Comparison of ENCODE assay signal across 8 cellular contexts in genomic region chr20:3767434-3768341, GRCh38. TPM values are rescaled to one million over a fixed set of nuclear protein-coding genes. Genes with fewer than 3 reads are reported as not detected.
DNase-seq lines count a peak whose midpoint lies in the region; ATAC-seq and TF ChIP-seq lines count a peak whose summit lies in the region.

ADISSP (minus strand) TSS chr20:3767753; CDS start chr20:3760100, 7,653 bp downstream.

- H3K27ac ChIP-seq in spleen: peak within 1 kb of the TSS; percentile 85 to 97 (median 91)

- H3K27ac Mint-ChIP-seq in central memory CD8-positive, alpha-beta T cell (ENCODE audit: low read depth): peak within 1 kb of the TSS; percentile 91

- intact Hi-C loops in spleen (cut with DNase I; ENCODE audit: low total_unique reads): no loop called here

- H3K4me3 ChIP-seq in spleen: peak within 1 kb of the TSS; percentile 63 to 98 (median 82)

- H3K4me1 ChIP-seq in spleen: peaks cover 12 to 71% (median 45%) of the 10 kb centered on the region in 6 donors

- no peaks in the 10 kb centered on the region for H3K9me3 ChIP-seq in spleen

- H3K9me3 Mint-ChIP-seq in central memory CD8-positive, alpha-beta T cell: no peaks in the 10 kb centered on the region

- 0 to 1% (median 1%) methylated on average over 43 to 80 of the region's 80 CpGs for WGBS in spleen, 5 donors

- ATAC-seq in GM19025 (IDR thresholded peaks at IDR 0.05; ENCODE audit: low read depth, unreplicated experiment) (peak; percentile 97), HG03342 (IDR thresholded peaks at IDR 0.05; ENCODE audit: unreplicated experiment) (peak; percentile 93)
- peak; percentile 87 for ATAC-seq in central memory CD8-positive, alpha-beta T cell (replicated peaks; ENCODE audit: extremely low read depth, poor library complexity, severe bottlenecking)

- H3K4me3 Mint-ChIP-seq in central memory CD8-positive, alpha-beta T cell: peak within 1 kb of the TSS; percentile 76

- H3K36me3 Mint-ChIP-seq in central memory CD8-positive, alpha-beta T cell (ENCODE audit: insufficient read depth): peaks cover 13% of the 10 kb centered on the region

- peaks cover 30% of the 10 kb centered on the region for H3K4me1 Mint-ChIP-seq in central memory CD8-positive, alpha-beta T cell

- DNase-seq in AG20443 (ENCODE audit: low spot score) (peak; percentile 99), NCI-H446 (lab: John Stamatoyannopoulos, UW) (peak; percentile 97 to 99), inferior parietal cortex (ENCODE audit: extremely low spot score) (peak; percentile 97), spleen (peak; percentile 100)
- DNase-seq in activated CD4-positive, CD25-positive, alpha-beta regulatory T cell treated with anti-CD3 and anti-CD28 coated beads, Interleukin-2, amount 50 U/mL, for 16 hours (ENCODE audit: low read depth, low spot score): peak; percentile 93
- DNase-seq in central memory CD8-positive, alpha-beta T cell (ENCODE audit: low spot score in 2 of 2): peak; percentile 89 to 94

- TF ChIP-seq POLR2A in spleen (IDR thresholded peaks at IDR 0.05): no peak

- H3K27me3 ChIP-seq in spleen (replicated peaks in 1 of 7): no peaks in the 10 kb centered on the region

- no peaks in the 10 kb centered on the region for H3K27me3 Mint-ChIP-seq in central memory CD8-positive, alpha-beta T cell

- TF ChIP-seq CTCF in spleen (IDR thresholded peaks at IDR 0.05 in 8 of 11, conservative IDR thresholded peaks at IDR 0.05 in 3 of 11): peak in 4 of 11 experiments; percentile 25 to 63 (median 42)

- H3K36me3 ChIP-seq in spleen: no peaks in the 10 kb centered on the region

RNA-seq across cellular contexts. Expression of gene ADISSP, which starts in this region (rescaled TPM):
- 10 to 100 TPM; 29.4 to 42.4 (median 35.1) TPM for total RNA-seq in spleen
- polyA plus RNA-seq in spleen: 10 to 100 TPM; 31.3 to 55.5 (median 36.8) TPM

Comparison
In these comparisons a context has a peak if more than half of its experiments do, and no peak if none do; other contexts are left out.
1. Peak in every context shown above with its lines: DNase-seq, ATAC-seq, H3K4me3 ChIP-seq and H3K27ac ChIP-seq.